In genomic region chr12:13973981-13974380, GRCh38 we compare ENCODE assay signal across 21 cellular contexts. TPM values are rescaled to one million over a fixed set of nuclear protein-coding genes. Genes with fewer than 3 reads are reported as not detected.
"Had no signal": no experiment of that assay in that cellular context is flagged by ENCODE, and none has a peak within 500 bp of the region (broad histone marks: within the 10 kb centered on the region; RNA-seq: fewer than 3 reads in every experiment).

No MANE protein-coding gene starts in this region.

- H3K27ac ChIP-seq: brain microvascular endothelial cell, parathyroid adenoma, thyroid gland had no signal

- H3K36me3 ChIP-seq: brain microvascular endothelial cell, thyroid gland had no signal

- H3K27me3 ChIP-seq: brain microvascular endothelial cell, thyroid gland had no signal

- H3K4me1 ChIP-seq: parathyroid adenoma, thyroid gland had no signal

- H3K4me3 ChIP-seq: thyroid gland had no signal

- DNase-seq: activated B cell treated with CpG ODN at 0.5 μM for 24 hours; activated CD4-positive, alpha-beta T cell treated with anti-CD3 and anti-CD28 coated beads for 4 hours; activated CD4-positive, alpha-beta T cell treated with anti-CD3 and anti-CD28 coated beads, Interleukin-2, amount 50 U/mL, for 48 hours; activated effector memory CD4-positive, alpha-beta T cell treated with anti-CD3 and anti-CD28 coated beads, Interleukin-2, amount 50 U/mL, for 16 hours; activated naive CD4-positive, alpha-beta T cell treated with anti-CD3 and anti-CD28 coated beads, Interleukin-2, amount 10 ng/mL, durations not matched to agents 7 days and 5 days; activated naive CD8-positive, alpha-beta T cell treated with anti-CD3 and anti-CD28 coated beads, Interleukin-2, amount 50 U/mL, for 24 hours; activated T-cell treated with anti-CD3 and anti-CD28 coated beads for 4 hours; brain microvascular endothelial cell; central memory CD4-positive, alpha-beta T cell; dermis blood vessel endothelial cell; effector memory CD4-positive, alpha-beta T cell; islet precursor cell; left cardiac atrium; right cardiac atrium; stimulated activated CD4-positive, alpha-beta T cell treated with anti-CD3 and anti-CD28 coated beads, Interleukin-4, amount 100 ng/mL, for 24 hours; stimulated activated naive CD4-positive, alpha-beta T cell treated with Interleukin-2 at 50 U/mL for 16 hours; T-helper 17 cell; thyroid gland had no signal

- FAIRE-seq: frontal cortex had no signal

- H3K9me3 ChIP-seq: thyroid gland had no signal

- ATAC-seq: activated naive CD8-positive, alpha-beta T cell treated with anti-CD3 and anti-CD28 coated beads, Interleukin-2, amount 50 U/mL, for 24 hours; left cardiac atrium; right cardiac atrium; T-helper 17 cell had no signal

RNA-seq across cellular contexts. Expression of gene GRIN2B, which starts 7.4 kb away (rescaled TPM):
- total RNA-seq: dermis blood vessel endothelial cell, pulmonary artery endothelial cell, T-helper 17 cell had no signal
